ENCODE assay signal across 13 cellular contexts in the genomic region with DNA sequence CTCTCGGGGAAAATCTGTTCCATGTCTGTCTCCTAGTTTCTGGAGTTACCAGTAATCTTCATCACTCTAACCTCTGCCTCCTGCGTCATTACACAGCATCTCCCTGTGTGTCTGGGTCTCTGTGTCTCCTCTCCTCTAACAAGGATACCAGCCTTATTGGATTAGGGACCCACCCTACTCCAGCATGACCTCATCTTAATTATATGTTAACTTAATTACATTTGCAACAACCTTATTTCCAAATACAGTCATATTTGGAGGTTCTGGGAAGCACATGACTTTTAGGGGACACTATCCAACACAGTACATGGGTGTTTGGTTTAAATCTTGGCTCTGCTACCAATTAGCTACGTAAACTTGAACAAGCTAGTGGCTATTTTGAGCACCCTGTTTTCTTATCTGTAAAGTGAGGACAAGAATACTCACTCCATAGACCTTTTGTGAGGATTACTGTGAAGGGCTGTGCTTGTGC.
A peak's percentile ranks its signal among the peaks of the same experiment; 100 is the strongest.
DNase-seq lines count a peak whose midpoint lies in the region; TF ChIP-seq lines count a peak whose summit lies in the region.
"Had no signal": no experiment of that assay in that cellular context is flagged by ENCODE, and none has a peak within 500 bp of the region (broad histone marks: within the 10 kb centered on the region; RNA-seq: fewer than 3 reads in every experiment).

No MANE protein-coding gene starts in this region.

- no peak overlapping the region for H3K27ac ChIP-seq in fibroblast of lung (ENCODE audit: insufficient read depth, low read length)
- no peak overlapping the region for H3K27ac ChIP-seq in mesendoderm (ENCODE audit: low read depth, low read length)
- H3K27ac ChIP-seq in tibial nerve: no peak overlapping the region
- H3K27ac ChIP-seq in suprapubic skin: no peak overlapping the region
- H3K27ac ChIP-seq: SK-N-MC had no signal

- H3K4me2 ChIP-seq in fibroblast of lung (ENCODE audit: extremely low read depth, insufficient read depth, low read length): no peak overlapping the region
- H3K4me2 ChIP-seq in mesendoderm (ENCODE audit: low read length): no peak overlapping the region

- no peak overlapping the region for H3K56ac ChIP-seq in mesendoderm (ENCODE audit: low read length)

- TF ChIP-seq CTCF in fibroblast of lung (conservative IDR thresholded peaks at IDR 0.05 in 1 of 2, IDR thresholded peaks at IDR 0.05 in 1 of 2; ENCODE audit: low read depth in 1 of 2, low read length in 2 of 2) (no peak), tibial nerve (IDR thresholded peaks at IDR 0.05) (no peak), suprapubic skin (IDR thresholded peaks at IDR 0.05) (no peak)

- H2BK5ac ChIP-seq in mesendoderm (ENCODE audit: low read length): no peak overlapping the region

- H3K36me3 ChIP-seq in fibroblast of lung (ENCODE audit: control insufficient read depth, insufficient read depth, low read length): no peaks in the 10 kb centered on the region
- H3K36me3 ChIP-seq in mesendoderm (ENCODE audit: control insufficient read depth, insufficient read depth, low read length): no peaks in the 10 kb centered on the region
- H3K36me3 ChIP-seq in tibial nerve: no peaks in the 10 kb centered on the region
- H3K36me3 ChIP-seq in suprapubic skin: no peaks in the 10 kb centered on the region

- no peaks in the 10 kb centered on the region for H3K79me1 ChIP-seq in mesendoderm (ENCODE audit: low read length)

- no peak overlapping the region for H4K8ac ChIP-seq in mesendoderm (ENCODE audit: low read depth, low read length)

- no peak overlapping the region for H3K18ac ChIP-seq in mesendoderm (ENCODE audit: low read length)

- H2AK5ac ChIP-seq in mesendoderm (ENCODE audit: low read length): no peak overlapping the region

- H3K27me3 ChIP-seq in fibroblast of lung (ENCODE audit: control insufficient read depth, insufficient read depth, low read length) (no peaks in the 10 kb centered on the region), mesendoderm (ENCODE audit: insufficient read depth, low read length, poor library complexity) (no peaks in the 10 kb centered on the region), tibial nerve (no peaks in the 10 kb centered on the region), suprapubic skin (no peaks in the 10 kb centered on the region)

- H4K5ac ChIP-seq in mesendoderm (ENCODE audit: low read length): no peak overlapping the region

- no peak overlapping the region for H3K4ac ChIP-seq in mesendoderm (ENCODE audit: low read depth, low read length)

- TF ChIP-seq POLR2A in tibial nerve (IDR thresholded peaks at IDR 0.05): no peak
- no peak for TF ChIP-seq POLR2A in suprapubic skin (IDR thresholded peaks at IDR 0.05)

- peak; percentile 92 for DNase-seq in NCI-H82 (lab: John Stamatoyannopoulos, UW)
- DNase-seq in fibroblast of lung (ENCODE audit: low read depth in 2 of 2): peak in 1 of 2 donors; percentile 25
- DNase-seq in mesendoderm: peak; percentile 48
- DNase-seq in tibial nerve (ENCODE audit: low spot score in 2 of 2): no peak
- no peak for DNase-seq in mesenteric fat pad (ENCODE audit: low spot score)
- DNase-seq in suprapubic skin (ENCODE audit: low spot score in 2 of 2): no peak
- DNase-seq in T-helper 2 cell: no peak
- DNase-seq: activated naive CD8-positive, alpha-beta T cell treated with anti-CD3 and anti-CD28 coated beads, Interleukin-2, amount 50 U/mL, for 24 hours; activated T-cell treated with anti-CD3 and anti-CD28 coated beads, Interleukin-2, amount 50 U/mL, for 48 hours; C1 segment of cervical spinal cord; Karpas-422; NCI-H226 had no signal

- H2AFZ ChIP-seq in fibroblast of lung (ENCODE audit: low read length): peak overlapping the region; percentile 68

- TF ChIP-seq EP300 in tibial nerve (IDR thresholded peaks at IDR 0.05) (peak; percentile 6 to 28), suprapubic skin (IDR thresholded peaks at IDR 0.05) (no peak)

- H3K23ac ChIP-seq in mesendoderm (ENCODE audit: low read length): no peak overlapping the region

- no peaks in the 10 kb centered on the region for H3K9me3 ChIP-seq in fibroblast of lung (ENCODE audit: control insufficient read depth, insufficient read depth, low read depth, low read length)
- H3K9me3 ChIP-seq in tibial nerve: no peaks in the 10 kb centered on the region
- no peaks in the 10 kb centered on the region for H3K9me3 ChIP-seq in suprapubic skin

- H3K79me2 ChIP-seq in fibroblast of lung (ENCODE audit: control insufficient read depth, insufficient read depth, low read length) (no peaks in the 10 kb centered on the region), mesendoderm (ENCODE audit: control insufficient read depth, insufficient read depth, low read length) (no peaks in the 10 kb centered on the region)

- H3K4me3 ChIP-seq in fibroblast of lung (replicated peaks in 1 of 4; ENCODE audit: control extremely low read depth in 1 of 4, insufficient read depth in 1 of 4, low read depth in 3 of 4, low read length in 4 of 4) (no peak overlapping the region), mesendoderm (ENCODE audit: low read length) (no peak overlapping the region), tibial nerve (no peak overlapping the region), suprapubic skin (no peak overlapping the region)
- H3K4me3 ChIP-seq: SK-N-MC had no signal

- no peaks in the 10 kb centered on the region for H4K20me1 ChIP-seq in fibroblast of lung (ENCODE audit: control insufficient read depth, extremely low read depth, insufficient read depth, low read length)

- H3K4me1 ChIP-seq in fibroblast of lung (ENCODE audit: control insufficient read depth, extremely low read depth, insufficient read depth, low read length) (peaks cover 2% of the 10 kb centered on the region), mesendoderm (ENCODE audit: control insufficient read depth, low read depth, low read length) (no peaks in the 10 kb centered on the region), tibial nerve (peaks cover 0 to 12% (median 5%) of the 10 kb centered on the region in 4 donors), suprapubic skin (peaks cover 3% of the 10 kb centered on the region)

- WGBS in mesendoderm (ENCODE audit: extremely low coverage, insufficient coverage, low lambda C conversion rate): no CpG with 5 or more reads among the region's 3 CpGs
- 67 to 68% methylated on average over 3 of the region's 3 CpGs for WGBS in tibial nerve, 2 donors
- WGBS in suprapubic skin: 50% methylated on average over 3 of the region's 3 CpGs

- H3K9ac ChIP-seq in fibroblast of lung (ENCODE audit: insufficient read depth, low read length) (no peak overlapping the region), mesendoderm (ENCODE audit: low read length) (no peak overlapping the region)

- no peak overlapping the region for H2BK120ac ChIP-seq in mesendoderm (ENCODE audit: low read depth, low read length)

- H2BK15ac ChIP-seq in mesendoderm (replicated peaks; ENCODE audit: low read depth): no peak overlapping the region

Comparison
In these comparisons a context has a peak if more than half of its experiments do, and no peak if none do; other contexts are left out.
1. DNase-seq: peak in NCI-H82 (single experiment) and mesendoderm (single experiment); none in tibial nerve (0 of 2), mesenteric fat pad (single experiment), suprapubic skin (0 of 2) and T-helper 2 cell (0 of 5).